In genomic region chr12:99752740-99753139, GRCh38 we compare ENCODE assay signal across 25 cellular contexts.
DNase-seq lines count a peak whose midpoint lies in the region; ATAC-seq, FAIRE-seq and TF ChIP-seq lines count a peak whose summit lies in the region.
"Had no signal": no experiment of that assay in that cellular context is flagged by ENCODE, and none has a peak within 500 bp of the region (broad histone marks: within the 10 kb centered on the region; RNA-seq: fewer than 3 reads in every experiment).

No MANE protein-coding gene starts in this region.

- no peaks in the 10 kb centered on the region for H3K79me2 ChIP-seq in K562 (ENCODE audit: control insufficient read depth, insufficient read depth, low read length)

- FAIRE-seq in K562 (lab: Jason Lieb, UNC) (no peak), H54 (lab: Jason Lieb, UNC) (no peak)
- FAIRE-seq: GM12878 had no signal

- H3K27me3 ChIP-seq in K562 (ENCODE audit: control insufficient read depth in 2 of 2, insufficient read depth in 2 of 2, low read length in 2 of 2), result no peaks in the 10 kb centered on the region
- no peaks in the 10 kb centered on the region for H3K27me3 ChIP-seq in right cardiac atrium (ENCODE audit: control insufficient read depth, insufficient read depth)
- H3K27me3 ChIP-seq in prostate gland (replicated peaks; ENCODE audit: insufficient read depth), result no peaks in the 10 kb centered on the region
- H3K27me3 ChIP-seq: MG63, Peyer's patch had no signal

- CTCF ChIA-PET in K562 (lab: Yijun Ruan, JAX; ENCODE audit: low intra/inter-chr PET ratio), result no interaction called here

- no peak overlapping the region for H3K9ac ChIP-seq in K562 (ENCODE audit: insufficient read depth in 1 of 2, low read depth in 2 of 2, low read length in 2 of 2)

- POLR2A ChIA-PET in K562 (lab: Yijun Ruan, JAX), result no interaction called here

- no peak for TF ChIP-seq CTCF in K562 (IDR thresholded peaks at IDR 0.05 in 2 of 3, conservative IDR thresholded peaks at IDR 0.05 in 1 of 3; ENCODE audit: insufficient read depth in 2 of 3, low read depth in 1 of 3, low read length in 3 of 3)
- TF ChIP-seq CTCF in prostate gland (IDR thresholded peaks at IDR 0.05), result no peak

- intact Hi-C loops in K562 (cut with micrococcal nuclease), result no loop called here
- intact Hi-C loops in right cardiac atrium (cut with DNase I), result no loop called here
- intact Hi-C loops in prostate gland (cut with DNase I), result no loop called here

- BruUV-seq in K562 (replicated peaks; lab: Mats Ljungman, UMichigan), result no TSS peak

- in situ Hi-C loops in K562 (cut with MboI), result no loop called here

- TF ChIP-seq RAD21 in K562 (CRISPR knock-in tag; conservative IDR thresholded peaks at IDR 0.05 in 1 of 2, IDR thresholded peaks at IDR 0.05 in 1 of 2), result no peak

- TF ChIP-seq POLR2A in K562 (conservative IDR thresholded peaks at IDR 0.05) (no peak), prostate gland (IDR thresholded peaks at IDR 0.05) (no peak), H54 (IDR thresholded peaks at IDR 0.05; ENCODE audit: low read depth, low read length) (no peak)

- TF ChIP-seq EP300 in K562 (IDR thresholded peaks at IDR 0.05; ENCODE audit: low read length), result no peak

- H3K4me2 ChIP-seq in K562 (ENCODE audit: insufficient read depth, low read length), result no peak overlapping the region

- no peak overlapping the region for H2AFZ ChIP-seq in K562 (ENCODE audit: low read depth, low read length)

- H3K27ac ChIP-seq in K562 (ENCODE audit: extremely low read depth, low read depth, low read length), result no peak overlapping the region
- no peak overlapping the region for H3K27ac ChIP-seq in right cardiac atrium (ENCODE audit: low read length)
- no peak overlapping the region for H3K27ac ChIP-seq in prostate gland
- H3K27ac ChIP-seq: Peyer's patch, SK-N-MC had no signal

- no peaks in the 10 kb centered on the region for H3K9me1 ChIP-seq in K562 (ENCODE audit: control insufficient read depth, insufficient read depth, low read length)

- H3K36me3 ChIP-seq in K562 (ENCODE audit: control insufficient read depth, insufficient read depth, low read length), result no peaks in the 10 kb centered on the region
- no peaks in the 10 kb centered on the region for H3K36me3 ChIP-seq in prostate gland
- H3K36me3 ChIP-seq: MG63, Peyer's patch had no signal

- DNase-seq in NCI-H69 (lab: John Stamatoyannopoulos, UW), result peak; percentile 13
- no peak for DNase-seq in K562 (ENCODE audit: extremely low read depth in 1 of 4, low spot score in 3 of 4)
- no peak for DNase-seq in right cardiac atrium
- DNase-seq in prostate gland (ENCODE audit: low spot score), result no peak
- DNase-seq in H54 (ENCODE audit: insufficient read length, low spot score), result no peak
- DNase-seq: C1 segment of cervical spinal cord; CD4-positive, alpha-beta memory T cell; COR-L47; DMS53; GDM1; GOT3; HCEC 1CT; MG63; NCI-H1105 treated with DMSO at 0.1 percent for 48 hours; NCI-H146; NCI-H1930; NCI-H2107; NCI-H446; NCI-H526; Peyer's patch; SIG-M5 had no signal

- H3K9me3 ChIP-seq in K562 (replicated peaks; ENCODE audit: control insufficient read depth, insufficient read depth, low read depth, low read length) (no peaks in the 10 kb centered on the region), right cardiac atrium (ENCODE audit: control insufficient read depth, low read length) (no peaks in the 10 kb centered on the region), prostate gland (no peaks in the 10 kb centered on the region)
- H3K9me3 ChIP-seq: MG63, Peyer's patch had no signal

- H3K4me1 ChIP-seq in K562 (replicated peaks in 1 of 2; ENCODE audit: control insufficient read depth in 2 of 2, insufficient read depth in 2 of 2, low read length in 2 of 2), result no peaks in the 10 kb centered on the region
- no peaks in the 10 kb centered on the region for H3K4me1 ChIP-seq in right cardiac atrium (ENCODE audit: control insufficient read depth, insufficient read depth, low read length)
- no peaks in the 10 kb centered on the region for H3K4me1 ChIP-seq in prostate gland (replicated peaks)
- H3K4me1 ChIP-seq: Peyer's patch had no signal

- ATAC-seq in K562 (no peak), esophagus mucosa (peak; percentile 69), right cardiac atrium (no peak), HG02938 (IDR thresholded peaks at IDR 0.05; ENCODE audit: unreplicated experiment) (no peak)
- ATAC-seq: GM12878 had no signal

- H3K4me3 ChIP-seq in K562 (no peak overlapping the region), right cardiac atrium (ENCODE audit: low read length) (no peak overlapping the region), prostate gland (no peak overlapping the region)
- H3K4me3 ChIP-seq: GM12878, MG63, Peyer's patch, SK-N-MC had no signal

- no peaks in the 10 kb centered on the region for H4K20me1 ChIP-seq in K562 (replicated peaks; ENCODE audit: control insufficient read depth, insufficient read depth, low read length)

TF ChIP-seq in K562, 482 proteins besides CTCF, POLR2A, EP300 and RAD21:
- TF ChIP-seq GABPA (tag; conservative IDR thresholded peaks at IDR 0.05; ENCODE audit: low read depth) (no peak), CEBPB (tag; IDR thresholded peaks at IDR 0.05) (0 out of 2 replicates have a peak, but pooled peaks have one; percentile 1)
